Comparison of ENCODE assay signal across 24 cellular contexts in genomic region chr5:19584131-19584530, GRCh38.
DNase-seq lines count a peak whose midpoint lies in the region; ATAC-seq and TF ChIP-seq lines count a peak whose summit lies in the region.
"Had no signal": no experiment of that assay in that cellular context is flagged by ENCODE, and none has a peak within 500 bp of the region (broad histone marks: within the 10 kb centered on the region; RNA-seq: fewer than 3 reads in every experiment).

No MANE protein-coding gene starts in this region.

- H3K9ac ChIP-seq in SU-DHL-6 (ENCODE audit: low read length) (no peak overlapping the region), neural progenitor cell (no peak overlapping the region)

- H3K79me2 ChIP-seq in SU-DHL-6 (ENCODE audit: insufficient read depth, low read length) (no peaks in the 10 kb centered on the region), neural progenitor cell (ENCODE audit: low read depth) (no peaks in the 10 kb centered on the region)

- TF ChIP-seq CTCF in SU-DHL-6 (IDR thresholded peaks at IDR 0.05; ENCODE audit: insufficient read depth, low read length, poor library complexity, severe bottlenecking): no peak
- no peak for TF ChIP-seq CTCF in neural progenitor cell (IDR thresholded peaks at IDR 0.05)

- no peaks in the 10 kb centered on the region for H3K4me1 Mint-ChIP-seq in neural progenitor cell

- DNase-seq in G401 (ENCODE audit: low spot score): peak; percentile 31
- peak; percentile 62 for DNase-seq in NCI-H82 (lab: John Stamatoyannopoulos, UW)
- DNase-seq in neural progenitor cell (ENCODE audit: low spot score): no peak
- DNase-seq: Caco-2; CD8-positive, alpha-beta T cell; DMS153; DND-41; IMR-90; KG1; MG63; NCI-H1105 treated with DMSO at 0.1 percent for 48 hours; NCI-H2029 treated with DMSO at 0.1 percent for 48 hours; NCI-H2227 treated with DMSO at 0.1 percent for 48 hours; NCI-H748 treated with DMSO at 0.1 percent for 48 hours; NK-92 treated with Interleukin-12 subunit alpha and Interleukin-12 subunit beta, amount 100 ng/mL, for 24 hours; SHP77 treated with DMSO at 0.1 percent for 48 hours; T-helper 2 cell had no signal

- H3K4me3 ChIP-seq in SU-DHL-6 (ENCODE audit: insufficient read depth, low read length, poor library complexity, severe bottlenecking) (no peak overlapping the region), neural progenitor cell (no peak overlapping the region)
- H3K4me3 ChIP-seq: MG63, SK-N-MC had no signal

- peaks cover 2% of the 10 kb centered on the region for H3K9me3 Mint-ChIP-seq in neural progenitor cell

- H3K36me3 Mint-ChIP-seq in neural progenitor cell: peaks cover 1% of the 10 kb centered on the region
- H3K36me3 Mint-ChIP-seq: CD8-positive, alpha-beta T cell had no signal

- H3K4me2 ChIP-seq in SU-DHL-6 (ENCODE audit: low read depth, low read length, poor library complexity, severe bottlenecking) (peak overlapping the region; percentile 14), neural progenitor cell (no peak overlapping the region)

- ATAC-seq in HG03196 (IDR thresholded peaks at IDR 0.05; ENCODE audit: unreplicated experiment) (no peak), GM21737 (IDR thresholded peaks at IDR 0.05; ENCODE audit: unreplicated experiment) (no peak), GM18909 (IDR thresholded peaks at IDR 0.05; ENCODE audit: poor library complexity, unreplicated experiment) (no peak)
- ATAC-seq: CD8-positive, alpha-beta T cell had no signal

- H3K27me3 ChIP-seq in SU-DHL-6 (ENCODE audit: low read length) (no peaks in the 10 kb centered on the region), neural progenitor cell (no peaks in the 10 kb centered on the region)
- H3K27me3 ChIP-seq: MG63 had no signal

- peak overlapping the region; percentile 96 for H2AFZ ChIP-seq in SU-DHL-6 (ENCODE audit: low read depth, low read length, severe bottlenecking)
- peak overlapping the region; percentile 35 for H2AFZ ChIP-seq in neural progenitor cell (replicated peaks)

- H3K4me1 ChIP-seq in neural progenitor cell: no peaks in the 10 kb centered on the region
- H3K4me1 ChIP-seq: Caco-2 had no signal

- H4K20me1 ChIP-seq in SU-DHL-6 (ENCODE audit: low read depth, low read length) (no peaks in the 10 kb centered on the region), neural progenitor cell (ENCODE audit: low read depth) (no peaks in the 10 kb centered on the region)

- H3F3A ChIP-seq in SU-DHL-6 (ENCODE audit: insufficient read depth) (no peaks in the 10 kb centered on the region), neural progenitor cell (ENCODE audit: low read depth) (no peaks in the 10 kb centered on the region)

- in situ Hi-C loops in G401 (cut with HindIII; ENCODE audit: low sequenced_read_pairs): no loop called here

- H3K27ac Mint-ChIP-seq in neural progenitor cell: no peak overlapping the region
- H3K27ac Mint-ChIP-seq: CD8-positive, alpha-beta T cell had no signal

- H3K27ac ChIP-seq in SU-DHL-6 (ENCODE audit: low read depth, low read length) (no peak overlapping the region), neural progenitor cell (no peak overlapping the region)
- H3K27ac ChIP-seq: C4-2B, RWPE1, SK-N-MC had no signal

- no peaks in the 10 kb centered on the region for H3K36me3 ChIP-seq in SU-DHL-6 (ENCODE audit: low read length)
- no peaks in the 10 kb centered on the region for H3K36me3 ChIP-seq in neural progenitor cell
- H3K36me3 ChIP-seq: MG63 had no signal

- H3K4me3 Mint-ChIP-seq in neural progenitor cell: no peak overlapping the region
- H3K4me3 Mint-ChIP-seq: CD8-positive, alpha-beta T cell had no signal

- no peaks in the 10 kb centered on the region for H3K27me3 Mint-ChIP-seq in neural progenitor cell (ENCODE audit: insufficient read depth, low read depth)

- no peaks in the 10 kb centered on the region for H3K9me3 ChIP-seq in SU-DHL-6 (ENCODE audit: insufficient read depth, low read length)
- no peaks in the 10 kb centered on the region for H3K9me3 ChIP-seq in neural progenitor cell (ENCODE audit: low read depth)
- H3K9me3 ChIP-seq: Caco-2 had no signal

- H3K9me2 ChIP-seq in SU-DHL-6 (replicated peaks; ENCODE audit: insufficient read depth, low read length): no peaks in the 10 kb centered on the region
